In genomic region chr11:2930705-2931415, GRCh38 we compare ENCODE assay signal across 7 cellular contexts. TPM values are rescaled to one million over a fixed set of nuclear protein-coding genes. Genes with fewer than 3 reads are reported as not detected.
DNase-seq lines count a peak whose midpoint lies in the region; ATAC-seq, FAIRE-seq and TF ChIP-seq lines count a peak whose summit lies in the region.

No MANE protein-coding gene starts in this region.

- H2AFZ ChIP-seq in GM12878 (ENCODE audit: control insufficient read depth, low read depth, low read length) = peak overlapping the region; percentile 51

- in situ Hi-C loops in GM12878 (cut with MboI) = no loop called here

- TF ChIP-seq CTCF in GM10266 (IDR thresholded peaks at IDR 0.05; ENCODE audit: control insufficient read depth, insufficient read depth, low read depth, missing control alignments) (peak; percentile 81), GM12878 (IDR thresholded peaks at IDR 0.05 in 2 of 3, conservative IDR thresholded peaks at IDR 0.05 in 1 of 3; ENCODE audit: control insufficient read depth in 2 of 3, extremely low read depth in 1 of 3, insufficient read depth in 1 of 3, low read depth in 3 of 3, low read length in 3 of 3) (peak; percentile 48 to 89 (median 86))

- ATAC-seq in HG02798 (IDR thresholded peaks at IDR 0.05; ENCODE audit: poor library complexity, unreplicated experiment) (peak; percentile 43), GM12878 (peak; percentile 61), HG03045 (IDR thresholded peaks at IDR 0.05; ENCODE audit: unreplicated experiment) (no peak)

- TF ChIP-seq RAD21 in GM12878 (IDR thresholded peaks at IDR 0.05; ENCODE audit: insufficient read depth, low read depth, low read length) = peak; percentile 62

- intact Hi-C loops in GM12878 (cut with micrococcal nuclease; ENCODE audit: unreplicated experiment) = loop anchor here (2.0 to 10.0 kb wide), 3 partner anchors 38 to 398 kb away; no protein-coding TSS in a partner anchor

- no peaks in the 10 kb centered on the region for H4K20me1 ChIP-seq in GM12878 (ENCODE audit: control insufficient read depth, insufficient read depth)

- RAD21 ChIA-PET in GM12878 (lab: Charles Lee; ENCODE audit: unreplicated experiment) = interaction anchor here (1.5 to 2.3 kb wide), 4 partner anchors 28 to 399 kb away, joined by 3 to 14 read pairs (median 11); no protein-coding TSS in a partner anchor

- TF ChIP-seq EP300 in GM12878 (IDR thresholded peaks at IDR 0.05; ENCODE audit: borderline replicate concordance in 1 of 2, control insufficient read depth in 1 of 2, low read depth in 2 of 2, low read length in 2 of 2) = no peak

- 40% methylated on average over 19 of the region's 21 CpGs for WGBS in GM12878 (ENCODE audit: insufficient coverage, insufficient replicate concordance, low lambda C conversion rate, missing lambda C conversion rate)

- H3K4me2 ChIP-seq in GM12878 (ENCODE audit: control insufficient read depth, insufficient read depth) = peak overlapping the region; percentile 95

- BruUV-seq in GM12878 (replicated peaks; lab: Mats Ljungman, UMichigan) = no TSS peak

- CTCF ChIA-PET in GM12878 (lab: Yijun Ruan, JAX) = interaction anchor here (0.7 to 2.9 kb wide), 16 partner anchors 11 to 164 kb away, joined by 3 to 25 read pairs (median 6); a partner anchor contains a TSS

- peaks cover 3 to 15% of the 10 kb centered on the region in 2 experiments for H3K27me3 ChIP-seq in GM12878 (replicated peaks in 1 of 2; ENCODE audit: control insufficient read depth in 2 of 2, insufficient read depth in 2 of 2, low read length in 1 of 2)
- H3K27me3 ChIP-seq in iPS-20b (ENCODE audit: insufficient read depth, low read length) = peaks cover 57% of the 10 kb centered on the region

- FAIRE-seq in GM12878 (lab: Jason Lieb, UNC) = no peak

- H3K79me2 ChIP-seq in GM12878 (ENCODE audit: control insufficient read depth, insufficient read depth, low read length) = no peaks in the 10 kb centered on the region

- H3K9me3 ChIP-seq in GM12878 (replicated peaks; ENCODE audit: control insufficient read depth, insufficient read depth, low read length) (no peaks in the 10 kb centered on the region), iPS-20b (ENCODE audit: insufficient read depth, low read depth, low read length) (no peaks in the 10 kb centered on the region)

- DNase-seq in GM10266 (ENCODE audit: extremely low spot score) = peak; percentile 85
- DNase-seq in OCI-M1 (lab: John Stamatoyannopoulos, UW) = peak; percentile 57
- peak; percentile 16 for DNase-seq in GM12878 (ENCODE audit: low read depth, low spot score)
- peak; percentile 57 for DNase-seq in stimulated activated CD4-positive, alpha-beta T cell treated with anti-CD3 and anti-CD28 coated beads, Interleukin-15, amount 100 ng/mL, for 24 hours

- no peak for TF ChIP-seq POLR2A in GM12878 (IDR thresholded peaks at IDR 0.05; ENCODE audit: low read depth, low read length)

- H3K36me3 ChIP-seq in GM12878 (ENCODE audit: control insufficient read depth in 2 of 2, insufficient read depth in 2 of 2, low read length in 1 of 2) (no peaks in the 10 kb centered on the region), iPS-20b (ENCODE audit: insufficient read depth, low read depth, low read length) (no peaks in the 10 kb centered on the region)

- no peak overlapping the region for H3K9ac ChIP-seq in GM12878 (ENCODE audit: control insufficient read depth, insufficient read depth, low read length)
- 0 out of 2 replicates have a peak overlapping the region, but pooled peaks have one; percentile 25 for H3K9ac ChIP-seq in iPS-20b (ENCODE audit: low read depth, low read length)

- SMC1A ChIA-PET in GM12878 (lab: Charles Lee; ENCODE audit: uncharacterized antibody, unreplicated experiment) = interaction anchor here (1.1 to 2.0 kb wide), 2 partner anchors 38 to 398 kb away, joined by 4 to 14 read pairs; no protein-coding TSS in a partner anchor

- peak overlapping the region; percentile 62; the same call in 1 of the 2 replicates for H3K4me3 ChIP-seq in GM12878
- H3K4me3 ChIP-seq in iPS-20b (ENCODE audit: low read length) = peak overlapping the region; percentile 61

- H3K4me1 ChIP-seq in GM12878 (ENCODE audit: control insufficient read depth, insufficient read depth, low read length) (peaks cover 21% of the 10 kb centered on the region), iPS-20b (ENCODE audit: insufficient read depth, low read length) (0 out of 2 replicates have a peak, but pooled peaks cover 4% of the 10 kb centered on the region)

- POLR2A ChIA-PET in GM12878 (lab: Charles Lee) = interaction anchor here (0.6 to 2.1 kb wide), 2 partner anchors 12 to 29 kb away, joined by 3 to 8 read pairs; a partner anchor contains a TSS

- H3K27ac ChIP-seq in GM12878 (ENCODE audit: control insufficient read depth, insufficient read depth) (no peak overlapping the region), iPS-20b (ENCODE audit: low read length) (no peak overlapping the region)

TF ChIP-seq in GM12878, 131 proteins besides CTCF, POLR2A, EP300 and RAD21:
- TF ChIP-seq RUNX3 (IDR thresholded peaks at IDR 0.05; ENCODE audit: low read length) (peak; percentile 8; the same call in 1 of the 2 replicates), SMARCA5 (IDR thresholded peaks at IDR 0.05) (peak; percentile 62; the same call in 1 of the 2 replicates), SMC3 (IDR thresholded peaks at IDR 0.05; ENCODE audit: borderline replicate concordance, low read length) (peak; percentile 50), TCF3 (IDR thresholded peaks at IDR 0.05; ENCODE audit: borderline replicate concordance, insufficient read depth, low read depth, low read length) (peak; percentile 73), HDGF (IDR thresholded peaks at IDR 0.05) (peak; percentile 40; the same call in 1 of the 2 replicates), YY1 (IDR thresholded peaks at IDR 0.05; ENCODE audit: low read depth, low read length) (0 out of 2 replicates have a peak, but pooled peaks have one; percentile 19), TCF12 (IDR thresholded peaks at IDR 0.05; ENCODE audit: low read depth, low read length) (peak; percentile 34; the same call in 1 of the 2 replicates), ELK1 (IDR thresholded peaks at IDR 0.05; ENCODE audit: low read depth, low read length) (no peak), PAX8 (IDR thresholded peaks at IDR 0.05) (no peak), GABPA (IDR thresholded peaks at IDR 0.05; ENCODE audit: low read depth) (no peak), PKNOX1 (IDR thresholded peaks at IDR 0.05) (peak; percentile 30; the same call in 1 of the 2 replicates)

RNA-seq across cellular contexts. Expression of gene PHLDA2, which starts 1.6 kb away (rescaled TPM):
- 0.59 TPM in 1 of 2 replicates, not detected in the other for total RNA-seq in GM12878 (2013; cell fraction: nucleolus; rRNA removed)
- total RNA-seq in GM12878 (2014; rRNA removed) (not detected in 2 replicates), GM12878 (2014; rRNA removed; fragmentation: Illumina TruSeq; extraction: Trizol) (not detected in 2 replicates), GM12878 (2021) (0.27 and 0.49 TPM in 2 replicates)
- polyA plus RNA-seq in GM12878 (2011; ENCODE audit: low read depth) = not detected
- polyA plus RNA-seq in GM12878 (2011; rRNA removed) (0.15 TPM in 1 of 2 replicates, not detected in the other), GM12878 (2014; fragmentation: Illumina TruSeq; extraction: Trizol) (not detected in 2 replicates), GM12878 (2014; fragmentation: Nextera tagmentation; extraction: Ambion mirVana) (not detected), GM12878 (2014; rRNA removed) (not detected in 2 replicates), GM12878 (2016; fragmentation: Nextera tagmentation; extraction: Ambion mirVana) (under 1 TPM in 1 of 2 experiments, not detected in 1; 0.16 TPM)
- polyA plus RNA-seq in GM12878 (2011; cell fraction: cytosol; rRNA removed) = 0.07 and 0.12 TPM in 2 replicates
- 0.27 and 0.34 TPM in 2 replicates for polyA plus RNA-seq in GM12878 (2011; cell fraction: nucleus; rRNA removed)
- 0.18 and 0.32 TPM in 2 replicates for polyA plus RNA-seq in GM12878 (2012)
- not detected in 2 replicates for polyA minus RNA-seq in GM12878 (2011; rRNA and poly(A)+ RNA removed)
- not detected in 2 replicates for polyA minus RNA-seq in GM12878 (2011; cell fraction: cytosol; rRNA and poly(A)+ RNA removed)
- polyA minus RNA-seq in GM12878 (2011; cell fraction: nucleus; rRNA and poly(A)+ RNA removed) = not detected in 2 replicates

RNA-seq across cellular contexts. Expression of gene CDKN1C, which starts 45.3 kb away (rescaled TPM):
- total RNA-seq in GM12878 (2013; cell fraction: nucleolus; rRNA removed) = 0.59 TPM in 1 of 2 replicates, not detected in the other
- total RNA-seq in GM12878 (2014; rRNA removed) = not detected in 2 replicates
- total RNA-seq in GM12878 (2014; rRNA removed; fragmentation: Illumina TruSeq; extraction: Trizol) = not detected in 2 replicates
- total RNA-seq in GM12878 (2021) = 0.19 and 0.21 TPM in 2 replicates
- not detected for polyA plus RNA-seq in GM12878 (2011; ENCODE audit: low read depth)
- 0.05 TPM in 1 of 2 replicates, not detected in the other for polyA plus RNA-seq in GM12878 (2011; rRNA removed)
- polyA plus RNA-seq in GM12878 (2011; cell fraction: cytosol; rRNA removed) = 0.08 and 0.09 TPM in 2 replicates
- 0.09 and 0.19 TPM in 2 replicates for polyA plus RNA-seq in GM12878 (2011; cell fraction: nucleus; rRNA removed)
- 0.35 and 0.37 TPM in 2 replicates for polyA plus RNA-seq in GM12878 (2012)
- polyA plus RNA-seq in GM12878 (2014; fragmentation: Illumina TruSeq; extraction: Trizol) = not detected in 2 replicates
- not detected for polyA plus RNA-seq in GM12878 (2014; fragmentation: Nextera tagmentation; extraction: Ambion mirVana)
- not detected in 2 replicates for polyA plus RNA-seq in GM12878 (2014; rRNA removed)
- polyA plus RNA-seq in GM12878 (2016; fragmentation: Nextera tagmentation; extraction: Ambion mirVana) = under 1 TPM in 1 of 2 experiments, not detected in 1; 0.14 TPM
- polyA minus RNA-seq in GM12878 (2011; rRNA and poly(A)+ RNA removed) = not detected in 2 replicates
- 1.5 TPM in 1 of 2 replicates, not detected in the other for polyA minus RNA-seq in GM12878 (2011; cell fraction: cytosol; rRNA and poly(A)+ RNA removed)
- 0.29 and 0.48 TPM in 2 replicates for polyA minus RNA-seq in GM12878 (2011; cell fraction: nucleus; rRNA and poly(A)+ RNA removed)

Comparison
In these comparisons a context has a peak if more than half of its experiments do, and no peak if none do; other contexts are left out.
1. DNase-seq: peak in every context shown above with its lines; median percentile 85 in GM10266; 57 in OCI-M1; 57 in stimulated activated CD4-positive, alpha-beta T cell treated with anti-CD3 and anti-CD28 coated beads, Interleukin-15, amount 100 ng/mL, for 24 hours; 16 in GM12878.